ENCODE assay signal across 8 cellular contexts in genomic region chr9:15306068-15306756, GRCh38. TPM values are rescaled to one million over a fixed set of nuclear protein-coding genes. Genes with fewer than 3 reads are reported as not detected.
DNase-seq lines count a peak whose midpoint lies in the region; ATAC-seq and TF ChIP-seq lines count a peak whose summit lies in the region.

No MANE protein-coding gene starts in this region.

- peaks cover 39% of the 10 kb centered on the region for H3K79me2 ChIP-seq in GM23248 (ENCODE audit: insufficient read depth)

- no peaks in the 10 kb centered on the region for H3K9me2 ChIP-seq in GM23248 (ENCODE audit: insufficient read depth)

- intact Hi-C loops in activated CD4-positive, alpha-beta T cell treated with anti-CD3 and anti-CD28 coated beads, Interleukin-2, amount 10 ng/mL, durations not matched to agents 24 days and 14 days (cut with micrococcal nuclease) = loop anchor here (1.0 kb wide), 1 partner anchor 116 kb away; the partner anchor contains the start of gene SNAPC3
- intact Hi-C loops in testis (cut with DNase I; ENCODE audit: low total_unique reads) = no loop called here

- H3K4me2 ChIP-seq in BLaER1 treated with 17β-estradiol and CSF1 and Interleukin-3, amounts not matched to agents 10 nM and 100 nM = peak overlapping the region; percentile 82 to 99 (median 98)
- peak overlapping the region; percentile 91 for H3K4me2 ChIP-seq in GM23248 (ENCODE audit: unreplicated experiment)

- peak overlapping the region in 5 of 11 experiments; percentile 43 to 69 (median 62); a peak in 6 of 22 replicates for H3K27ac ChIP-seq in BLaER1 treated with 17β-estradiol and CSF1 and Interleukin-3, amounts not matched to agents 10 nM and 100 nM
- H3K27ac ChIP-seq in GM23248 (peak overlapping the region; percentile 54), testis (peak overlapping the region; percentile 78 to 88)

- no peak for TF ChIP-seq CTCF in testis (IDR thresholded peaks at IDR 0.05)

- H3K27ac Mint-ChIP-seq in activated CD4-positive, alpha-beta T cell treated with anti-CD3 and anti-CD28 coated beads, Interleukin-2, amount 10 ng/mL, durations not matched to agents 24 days and 14 days = peak overlapping the region; percentile 88
- peak overlapping the region; percentile 95 to 96 for H3K27ac Mint-ChIP-seq in effector memory CD8-positive, alpha-beta T cell

- H3K27me3 ChIP-seq in BLaER1 treated with 17β-estradiol and CSF1 and Interleukin-3, amounts not matched to agents 10 nM and 100 nM = peaks cover 0 to 15% (median 12%) of the 10 kb centered on the region in 11 experiments; a peak in 13 of 22 replicates
- H3K27me3 ChIP-seq in GM23248 (replicated peaks; ENCODE audit: insufficient read depth) (no peaks in the 10 kb centered on the region), testis (no peaks in the 10 kb centered on the region)

- H3K4me3 Mint-ChIP-seq in activated CD4-positive, alpha-beta T cell treated with anti-CD3 and anti-CD28 coated beads, Interleukin-2, amount 10 ng/mL, durations not matched to agents 24 days and 14 days = peak overlapping the region; percentile 99
- H3K4me3 Mint-ChIP-seq in effector memory CD8-positive, alpha-beta T cell = peak overlapping the region; percentile 98 to 99

- H3K36me3 Mint-ChIP-seq in activated CD4-positive, alpha-beta T cell treated with anti-CD3 and anti-CD28 coated beads, Interleukin-2, amount 10 ng/mL, durations not matched to agents 24 days and 14 days (ENCODE audit: low read depth) = peaks cover 19% of the 10 kb centered on the region
- peaks cover 3% of the 10 kb centered on the region for H3K36me3 Mint-ChIP-seq in effector memory CD8-positive, alpha-beta T cell (ENCODE audit: insufficient read depth)

- no peaks in the 10 kb centered on the region for H3K27me3 Mint-ChIP-seq in activated CD4-positive, alpha-beta T cell treated with anti-CD3 and anti-CD28 coated beads, Interleukin-2, amount 10 ng/mL, durations not matched to agents 24 days and 14 days
- H3K27me3 Mint-ChIP-seq in effector memory CD8-positive, alpha-beta T cell = no peaks in the 10 kb centered on the region

- H3K9me3 Mint-ChIP-seq in activated CD4-positive, alpha-beta T cell treated with anti-CD3 and anti-CD28 coated beads, Interleukin-2, amount 10 ng/mL, durations not matched to agents 24 days and 14 days = no peaks in the 10 kb centered on the region
- no peaks in the 10 kb centered on the region for H3K9me3 Mint-ChIP-seq in effector memory CD8-positive, alpha-beta T cell

- WGBS in GM23248 (ENCODE audit: low coverage in 1 of 2, low lambda C conversion rate in 2 of 2, missing lambda C conversion rate in 2 of 2), 2 experiments = 1 to 2% methylated on average over 32 of the region's 32 CpGs
- 1 to 3% methylated on average over 12 to 32 of the region's 32 CpGs for WGBS in testis, 2 donors

- no peaks in the 10 kb centered on the region for H4K20me1 ChIP-seq in BLaER1 treated with 17β-estradiol and CSF1 and Interleukin-3, amounts not matched to agents 10 nM and 100 nM
- no peaks in the 10 kb centered on the region for H4K20me1 ChIP-seq in GM23248 (ENCODE audit: insufficient read depth)

- in situ Hi-C loops in GM23248 (cut with MboI) = no loop called here

- no peaks in the 10 kb centered on the region for H3K36me3 ChIP-seq in BLaER1 treated with 17β-estradiol and CSF1 and Interleukin-3, amounts not matched to agents 10 nM and 100 nM
- H3K36me3 ChIP-seq in GM23248 (ENCODE audit: low read depth) = no peaks in the 10 kb centered on the region
- H3K36me3 ChIP-seq in testis (ENCODE audit: low read depth, missing control alignments) = no peaks in the 10 kb centered on the region

- peaks cover 7 to 22% (median 14%) of the 10 kb centered on the region in 10 experiments; a peak in 19 of 20 replicates for H3K4me1 ChIP-seq in BLaER1 treated with 17β-estradiol and CSF1 and Interleukin-3, amounts not matched to agents 10 nM and 100 nM
- H3K4me1 ChIP-seq in GM23248 (ENCODE audit: insufficient read depth) (peaks cover 9% of the 10 kb centered on the region), testis (peaks cover 3% of the 10 kb centered on the region)

- DNase-seq in GM23248 (peak; percentile 78), NCI-H187 treated with DMSO at 0.1 percent for 48 hours (lab: John Stamatoyannopoulos, UW) (peak; percentile 54), mesenteric fat pad (ENCODE audit: low spot score) (peak; percentile 91), testis (peak; percentile 64), putamen (ENCODE audit: low spot score) (no peak)
- peak; percentile 83 for DNase-seq in activated CD4-positive, alpha-beta T cell treated with anti-CD3 and anti-CD28 coated beads, Interleukin-2, amount 10 ng/mL, durations not matched to agents 24 days and 14 days
- peak; percentile 21 to 36 (median 29) for DNase-seq in effector memory CD8-positive, alpha-beta T cell

- TF ChIP-seq POLR2A in testis (IDR thresholded peaks at IDR 0.05) = no peak

- peak overlapping the region; percentile 73 to 90 (median 76) for H3K4me3 ChIP-seq in BLaER1 treated with 17β-estradiol and CSF1 and Interleukin-3, amounts not matched to agents 10 nM and 100 nM
- H3K4me3 ChIP-seq in GM23248 (peak overlapping the region; percentile 93), testis (peak overlapping the region; percentile 84 to 87)

- peak; percentile 51 for ATAC-seq in effector memory CD8-positive, alpha-beta T cell (replicated peaks)

- H3K9me3 ChIP-seq in BLaER1 treated with 17β-estradiol and CSF1 and Interleukin-3, amounts not matched to agents 10 nM and 100 nM (replicated peaks in 1 of 11) = no peaks in the 10 kb centered on the region
- H3K9me3 ChIP-seq in GM23248 (ENCODE audit: low read depth) = no peaks in the 10 kb centered on the region
- no peaks in the 10 kb centered on the region for H3K9me3 ChIP-seq in testis

- peaks cover 12% of the 10 kb centered on the region; the same call in 1 of the 2 replicates for H3F3A ChIP-seq in GM23248 (ENCODE audit: insufficient read depth)

- peak overlapping the region; percentile 96 for H2AFZ ChIP-seq in GM23248

- H3K9ac ChIP-seq in BLaER1 treated with 17β-estradiol and CSF1 and Interleukin-3, amounts not matched to agents 10 nM and 100 nM = peak overlapping the region; percentile 69 to 82 (median 78)
- H3K9ac ChIP-seq in GM23248 = peak overlapping the region; percentile 84

- peaks cover 49% of the 10 kb centered on the region for H3K4me1 Mint-ChIP-seq in activated CD4-positive, alpha-beta T cell treated with anti-CD3 and anti-CD28 coated beads, Interleukin-2, amount 10 ng/mL, durations not matched to agents 24 days and 14 days
- peaks cover 27 to 42% of the 10 kb centered on the region in 2 donors for H3K4me1 Mint-ChIP-seq in effector memory CD8-positive, alpha-beta T cell (ENCODE audit: low read depth in 2 of 2)

RNA-seq across cellular contexts. Expression of gene TTC39B, which starts 0.8 kb away (rescaled TPM):
- 8.6 and 10.9 TPM in 2 replicates for total RNA-seq in GM23248 (2014; rRNA removed; shearing (Covaris generic))
- polyA plus RNA-seq in GM23248 (2016; fragmentation: Nextera tagmentation; extraction: Ambion mirVana) (5.2 and 6.3 TPM in 2 replicates), testis (ENCODE audit: insufficient read depth, low read depth, low replicate concordance) (8.9 TPM)
- total RNA-seq in activated CD4-positive, alpha-beta T cell treated with anti-CD3 and anti-CD28 coated beads, Interleukin-2, amount 10 ng/mL, durations not matched to agents 24 days and 14 days = 20.3 and 22.2 TPM in 2 replicates
- total RNA-seq in mesenteric fat pad (7.2 TPM), testis (1 to 10 TPM; 5.7 to 8.5 TPM)
